In the genomic region with DNA sequence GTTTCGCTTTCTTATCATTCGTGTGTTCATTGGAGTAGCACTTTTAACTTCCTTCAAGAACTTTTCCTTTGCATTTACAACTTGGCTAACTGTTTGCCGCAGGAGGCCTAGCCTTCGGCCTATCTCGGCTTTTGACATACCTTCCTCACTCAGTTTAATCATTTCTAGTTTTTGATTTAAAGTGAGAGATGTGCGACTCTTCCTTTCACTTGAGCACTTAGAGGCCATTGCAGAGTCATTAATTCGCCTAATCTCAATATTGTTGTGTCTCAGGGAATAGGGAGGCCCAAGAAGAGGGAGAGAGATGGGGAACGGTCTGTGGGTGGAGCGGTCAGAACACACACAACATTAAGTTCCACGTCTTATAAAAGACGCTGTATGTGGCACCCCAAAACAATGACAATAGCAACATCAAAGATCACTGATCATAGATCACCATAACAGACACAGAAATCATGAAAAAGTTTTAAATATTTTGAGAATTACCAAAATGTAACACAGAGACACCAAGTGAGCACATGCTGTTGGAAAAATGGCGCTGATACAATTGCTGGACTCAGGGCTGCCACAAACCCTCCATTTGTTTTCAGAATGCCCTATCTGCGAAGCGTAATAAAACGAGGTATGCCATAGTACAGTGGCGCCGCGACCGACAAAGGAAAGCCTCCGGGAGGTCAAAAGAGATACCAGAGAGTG, we compare ENCODE assay signal across 8 cellular contexts. TPM values are rescaled to one million over a fixed set of nuclear protein-coding genes. Genes with fewer than 3 reads are reported as not detected.
A peak's percentile ranks its signal among the peaks of the same experiment; 100 is the strongest.
DNase-seq lines count a peak whose midpoint lies in the region; ATAC-seq and TF ChIP-seq lines count a peak whose summit lies in the region.

No MANE protein-coding gene starts in this region.

- intact Hi-C loops in ascending aorta (cut with DNase I) (loop anchor here (2.0 to 5.0 kb wide), 5 partner anchors 47 to 873 kb away; partner anchors contain the start of genes ATG16L1, GIGYF2 and PDE6D), vagina (cut with DNase I) (no loop called here)

- peak overlapping the region; percentile 97 to 100 for H3K27ac ChIP-seq in ascending aorta
- peak overlapping the region; percentile 98 for H3K27ac ChIP-seq in vagina

- CTCF ChIA-PET in AG04449 (lab: Yijun Ruan, JAX): interaction anchor here (1.2 kb wide), 1 partner anchor 28 kb away, joined by 3 read pairs; no protein-coding TSS in a partner anchor

- H3K9me3 ChIP-seq in ascending aorta (no peaks in the 10 kb centered on the region), vagina (no peaks in the 10 kb centered on the region)

- no peak for DNase-seq in AG04449 (ENCODE audit: low read depth, low spot score)
- DNase-seq in ascending aorta (ENCODE audit: low spot score in 2 of 2): no peak
- DNase-seq in memory B cell (ENCODE audit: low spot score in 2 of 2): no peak
- no peak for DNase-seq in vagina (ENCODE audit: extremely low spot score in 2 of 2)
- DNase-seq in mucosa of gallbladder (ENCODE audit: low spot score): no peak
- DNase-seq in stimulated activated naive CD4-positive, alpha-beta T cell (lab: John Stamatoyannopoulos, UW): no peak

- H3K4me3 ChIP-seq in AG04449 (ENCODE audit: low read depth, low read length) (peak overlapping the region; percentile 86), ascending aorta (peak overlapping the region; percentile 84 to 100), vagina (peak overlapping the region; percentile 82 to 96)

- peak; percentile 5 for ATAC-seq in HG03520 (IDR thresholded peaks at IDR 0.05; ENCODE audit: unreplicated experiment)
- ATAC-seq in memory B cell (ENCODE audit: low read depth): no peak
- ATAC-seq in GM18511 (IDR thresholded peaks at IDR 0.05; ENCODE audit: unreplicated experiment): no peak

- TF ChIP-seq CTCF in AG04449 (IDR thresholded peaks at IDR 0.05; ENCODE audit: insufficient read depth, low read length, missing control alignments): no peak
- no peak for TF ChIP-seq CTCF in ascending aorta (IDR thresholded peaks at IDR 0.05)
- TF ChIP-seq CTCF in vagina (IDR thresholded peaks at IDR 0.05): no peak

- peaks cover 1% of the 10 kb centered on the region for H3K9me3 Mint-ChIP-seq in memory B cell

- H3K27me3 ChIP-seq in ascending aorta (no peaks in the 10 kb centered on the region), vagina (no peaks in the 10 kb centered on the region)

- H3K27ac Mint-ChIP-seq in memory B cell: peak overlapping the region; percentile 97

- H3K4me1 ChIP-seq in ascending aorta (peaks cover 4 to 5% of the 10 kb centered on the region in 2 donors), vagina (peaks cover 38% of the 10 kb centered on the region)

- H3K4me3 Mint-ChIP-seq in memory B cell: peak overlapping the region; percentile 100

- peaks cover 39% of the 10 kb centered on the region for H3K4me1 Mint-ChIP-seq in memory B cell

- POLR2A ChIA-PET in AG04449 (lab: Yijun Ruan, JAX): interaction anchor here (1.3 to 1.4 kb wide), 4 partner anchors 12 to 23 kb away, joined by 4 to 9 read pairs (median 6); no protein-coding TSS in a partner anchor

- H3K36me3 ChIP-seq in ascending aorta (peaks cover 0 to 2% of the 10 kb centered on the region in 2 donors), vagina (no peaks in the 10 kb centered on the region)

- no peak for TF ChIP-seq POLR2A in vagina (IDR thresholded peaks at IDR 0.05)

- no peaks in the 10 kb centered on the region for H3K27me3 Mint-ChIP-seq in memory B cell

- H3K36me3 Mint-ChIP-seq in memory B cell: peaks cover 9% of the 10 kb centered on the region

RNA-seq across cellular contexts. Expression of gene TIGD1, which starts 0.6 kb away (rescaled TPM):
- 0.53 TPM for total RNA-seq in ascending aorta
- 1.2 TPM for total RNA-seq in vagina
- 4.6 TPM for total RNA-seq in mucosa of gallbladder

RNA-seq across cellular contexts. Expression of gene EIF4E2, which starts 0.7 kb away (rescaled TPM):
- total RNA-seq in ascending aorta (16.7 TPM), vagina (17.9 TPM), mucosa of gallbladder (65.5 TPM)

RNA-seq across cellular contexts. Expression of gene CHRNG, which starts 10.3 kb away (rescaled TPM):
- total RNA-seq in ascending aorta (not detected), vagina (not detected), mucosa of gallbladder (not detected)

RNA-seq across cellular contexts. Expression of gene CHRND, which starts 23.8 kb away (rescaled TPM):
- total RNA-seq in ascending aorta (not detected), vagina (not detected), mucosa of gallbladder (not detected)

RNA-seq across cellular contexts. Expression of gene PRSS56, which starts 29.6 kb away (rescaled TPM):
- not detected for total RNA-seq in ascending aorta
- total RNA-seq in vagina: not detected
- not detected for total RNA-seq in mucosa of gallbladder
